ENCODE assay signal across 16 cellular contexts in the genomic region with DNA sequence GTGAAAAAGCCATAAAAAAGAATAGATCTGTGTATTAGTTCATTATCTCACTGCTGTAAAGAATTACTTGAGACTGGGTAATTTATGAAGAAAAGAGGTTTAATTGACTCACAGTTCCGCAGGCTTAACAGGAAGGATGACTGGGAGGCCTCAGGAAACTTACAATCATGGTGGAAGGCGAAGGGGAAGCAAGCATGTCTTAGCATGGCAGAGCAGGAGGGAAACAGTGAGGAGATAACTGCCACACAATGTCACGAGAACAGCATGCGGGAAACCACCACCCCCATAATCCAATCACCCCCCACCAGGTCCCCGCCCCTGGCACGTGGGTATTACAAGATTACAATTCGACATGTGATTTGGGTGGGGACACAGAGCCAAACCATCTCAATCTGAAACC. TPM values are rescaled to one million over a fixed set of nuclear protein-coding genes. Genes with fewer than 3 reads are reported as not detected.
DNase-seq lines count a peak whose midpoint lies in the region; ATAC-seq and TF ChIP-seq lines count a peak whose summit lies in the region.
"Had no signal": no experiment of that assay in that cellular context is flagged by ENCODE, and none has a peak within 500 bp of the region (broad histone marks: within the 10 kb centered on the region; RNA-seq: fewer than 3 reads in every experiment).

No MANE protein-coding gene starts in this region.

- H3K4me1 ChIP-seq in gastrocnemius medialis = peaks cover 45 to 59% of the 10 kb centered on the region in 2 donors

- intact Hi-C loops in gastrocnemius medialis (cut with DNase I; ENCODE audit: low total_unique reads) = loop anchor here (5.0 to 10.0 kb wide), 3 partner anchors 41 to 246 kb away; a partner anchor contains a TSS

- H3K9me3 Mint-ChIP-seq in activated naive CD8-positive, alpha-beta T cell (ENCODE audit: low read depth) = no peaks in the 10 kb centered on the region
- no peaks in the 10 kb centered on the region for H3K9me3 Mint-ChIP-seq in activated naive CD8-positive, alpha-beta T cell treated with anti-CD3 and anti-CD28 coated beads, Interleukin-2, amount 50 U/mL, for 24 hours
- H3K9me3 Mint-ChIP-seq: IgD-negative memory B cell had no signal

- H3K27ac Mint-ChIP-seq in activated naive CD8-positive, alpha-beta T cell = peak overlapping the region; percentile 42
- H3K27ac Mint-ChIP-seq in activated naive CD8-positive, alpha-beta T cell treated with anti-CD3 and anti-CD28 coated beads, Interleukin-2, amount 50 U/mL, for 24 hours = no peak overlapping the region
- H3K27ac Mint-ChIP-seq: IgD-negative memory B cell had no signal

- H3K36me3 ChIP-seq in gastrocnemius medialis = peaks cover 0 to 16% of the 10 kb centered on the region in 2 donors

- H3K4me3 ChIP-seq in gastrocnemius medialis = no peak overlapping the region

- POLR2A ChIA-PET in RWPE1 (lab: Yijun Ruan, JAX; ENCODE audit: low non-redundant PET) = no interaction called here

- H3K27me3 Mint-ChIP-seq in activated naive CD8-positive, alpha-beta T cell = no peaks in the 10 kb centered on the region
- H3K27me3 Mint-ChIP-seq in activated naive CD8-positive, alpha-beta T cell treated with anti-CD3 and anti-CD28 coated beads, Interleukin-2, amount 50 U/mL, for 24 hours = no peaks in the 10 kb centered on the region
- H3K27me3 Mint-ChIP-seq: IgD-negative memory B cell had no signal

- H3K4me3 Mint-ChIP-seq in activated naive CD8-positive, alpha-beta T cell = no peak overlapping the region
- no peak overlapping the region for H3K4me3 Mint-ChIP-seq in activated naive CD8-positive, alpha-beta T cell treated with anti-CD3 and anti-CD28 coated beads, Interleukin-2, amount 50 U/mL, for 24 hours
- H3K4me3 Mint-ChIP-seq: IgD-negative memory B cell had no signal

- no peaks in the 10 kb centered on the region for H3K9me3 ChIP-seq in gastrocnemius medialis

- in situ Hi-C loops in gastrocnemius medialis (cut with MboI; ENCODE audit: low sequenced_read_pairs in 4 of 4) = no loop called here

- no peak for TF ChIP-seq CTCF in RWPE1 (conservative IDR thresholded peaks at IDR 0.05; ENCODE audit: low read depth)
- no peak for TF ChIP-seq CTCF in gastrocnemius medialis (IDR thresholded peaks at IDR 0.05 in 4 of 5, conservative IDR thresholded peaks at IDR 0.05 in 1 of 5)

- H3K27me3 ChIP-seq in gastrocnemius medialis = no peaks in the 10 kb centered on the region

- peaks cover 9% of the 10 kb centered on the region for H3K36me3 Mint-ChIP-seq in activated naive CD8-positive, alpha-beta T cell
- H3K36me3 Mint-ChIP-seq in activated naive CD8-positive, alpha-beta T cell treated with anti-CD3 and anti-CD28 coated beads, Interleukin-2, amount 50 U/mL, for 24 hours (ENCODE audit: low read depth) = peaks cover 41% of the 10 kb centered on the region

- no peak for DNase-seq in activated naive CD8-positive, alpha-beta T cell treated with anti-CD3 and anti-CD28 coated beads, Interleukin-2, amount 50 U/mL, for 24 hours
- DNase-seq in RWPE1 (ENCODE audit: low spot score) = no peak
- DNase-seq in erythroblast (lab: John Stamatoyannopoulos, UW) = peak; percentile 19 to 56
- DNase-seq in gastrocnemius medialis = peak in 1 of 2 donors; percentile 43
- DNase-seq in GDM1 (lab: John Stamatoyannopoulos, UW) = no peak
- DNase-seq in NCI-H510A (lab: John Stamatoyannopoulos, UW) = no peak
- no peak for DNase-seq in NCI-H774 (lab: John Stamatoyannopoulos, UW)
- DNase-seq: C1 segment of cervical spinal cord; H7; MV-4-11; NCI-H1436; NCI-H2081; NCI-H524 treated with DMSO at 0.1 percent for 48 hours; NK-92 treated with Interleukin-12 subunit alpha and Interleukin-12 subunit beta, amount 100 ng/mL, for 24 hours had no signal

- TF ChIP-seq POLR2A in erythroblast (IDR thresholded peaks at IDR 0.05; ENCODE audit: low read length) = no peak
- TF ChIP-seq POLR2A in gastrocnemius medialis (IDR thresholded peaks at IDR 0.05) = no peak

- H3K27ac ChIP-seq in RWPE1 (peak overlapping the region; percentile 90), gastrocnemius medialis (peak overlapping the region; percentile 87 to 93 (median 88))

- peaks cover 2% of the 10 kb centered on the region for H3K4me1 Mint-ChIP-seq in activated naive CD8-positive, alpha-beta T cell (ENCODE audit: low read depth)
- peaks cover 7% of the 10 kb centered on the region for H3K4me1 Mint-ChIP-seq in activated naive CD8-positive, alpha-beta T cell treated with anti-CD3 and anti-CD28 coated beads, Interleukin-2, amount 50 U/mL, for 24 hours
- H3K4me1 Mint-ChIP-seq: IgD-negative memory B cell had no signal

- CTCF ChIA-PET in RWPE1 (lab: Yijun Ruan, JAX) = no interaction called here

- ATAC-seq in activated naive CD8-positive, alpha-beta T cell treated with anti-CD3 and anti-CD28 coated beads, Interleukin-2, amount 50 U/mL, for 24 hours = no peak
- ATAC-seq in gastrocnemius medialis = no peak

RNA-seq across cellular contexts. Expression of a gene that starts 39.1 kb away (rescaled TPM):
- 1 to 10 TPM; 5.9 to 8.5 (median 8.0) TPM for total RNA-seq in gastrocnemius medialis

Comparison
In these comparisons a context has a peak if more than half of its experiments do, and no peak if none do; other contexts are left out.
1. DNase-seq: peak in erythroblast (2 of 2); none in activated naive CD8-positive, alpha-beta T cell treated with anti-CD3 and anti-CD28 coated beads, Interleukin-2, amount 50 U/mL, for 24 hours (single experiment), RWPE1 (single experiment), GDM1 (single experiment), NCI-H510A (single experiment) and NCI-H774 (single experiment).